Comparison of ENCODE assay signal across 1 cellular context in the genomic region with DNA sequence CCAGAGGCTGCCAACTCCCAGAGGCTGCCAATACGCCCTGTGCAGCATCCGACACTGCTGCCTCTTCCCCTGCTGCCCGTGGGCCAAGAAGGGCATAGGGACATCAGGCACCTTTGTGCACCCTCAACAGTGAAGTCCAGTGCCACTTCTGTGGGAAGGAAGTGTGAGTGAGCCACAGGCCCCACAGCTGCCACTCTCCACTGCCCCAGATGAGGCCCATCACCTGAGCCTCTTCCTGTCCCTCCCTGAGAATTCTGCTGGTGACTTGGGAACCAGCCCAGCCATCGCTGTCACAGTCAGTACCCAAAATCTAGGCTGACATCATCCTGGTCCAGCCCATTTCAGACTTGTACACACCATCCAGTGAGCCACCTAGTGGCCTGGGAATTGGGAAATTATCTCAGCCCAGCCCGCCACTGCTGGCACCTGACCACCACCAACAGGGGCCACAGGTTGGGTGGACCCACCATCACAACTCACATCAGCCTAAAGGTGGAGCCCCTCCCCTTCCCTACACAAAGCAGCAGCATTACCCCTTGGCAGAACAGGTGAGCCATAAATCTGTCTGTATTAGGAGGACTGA.
TF ChIP-seq lines count a peak whose summit lies in the region.

No MANE protein-coding gene starts in this region.

TF ChIP-seq in WTC11, 78 proteins besides CTCF, POLR2A, EP300 and RAD21 (continued from another document):
- TF ChIP-seq, protein P1, sequence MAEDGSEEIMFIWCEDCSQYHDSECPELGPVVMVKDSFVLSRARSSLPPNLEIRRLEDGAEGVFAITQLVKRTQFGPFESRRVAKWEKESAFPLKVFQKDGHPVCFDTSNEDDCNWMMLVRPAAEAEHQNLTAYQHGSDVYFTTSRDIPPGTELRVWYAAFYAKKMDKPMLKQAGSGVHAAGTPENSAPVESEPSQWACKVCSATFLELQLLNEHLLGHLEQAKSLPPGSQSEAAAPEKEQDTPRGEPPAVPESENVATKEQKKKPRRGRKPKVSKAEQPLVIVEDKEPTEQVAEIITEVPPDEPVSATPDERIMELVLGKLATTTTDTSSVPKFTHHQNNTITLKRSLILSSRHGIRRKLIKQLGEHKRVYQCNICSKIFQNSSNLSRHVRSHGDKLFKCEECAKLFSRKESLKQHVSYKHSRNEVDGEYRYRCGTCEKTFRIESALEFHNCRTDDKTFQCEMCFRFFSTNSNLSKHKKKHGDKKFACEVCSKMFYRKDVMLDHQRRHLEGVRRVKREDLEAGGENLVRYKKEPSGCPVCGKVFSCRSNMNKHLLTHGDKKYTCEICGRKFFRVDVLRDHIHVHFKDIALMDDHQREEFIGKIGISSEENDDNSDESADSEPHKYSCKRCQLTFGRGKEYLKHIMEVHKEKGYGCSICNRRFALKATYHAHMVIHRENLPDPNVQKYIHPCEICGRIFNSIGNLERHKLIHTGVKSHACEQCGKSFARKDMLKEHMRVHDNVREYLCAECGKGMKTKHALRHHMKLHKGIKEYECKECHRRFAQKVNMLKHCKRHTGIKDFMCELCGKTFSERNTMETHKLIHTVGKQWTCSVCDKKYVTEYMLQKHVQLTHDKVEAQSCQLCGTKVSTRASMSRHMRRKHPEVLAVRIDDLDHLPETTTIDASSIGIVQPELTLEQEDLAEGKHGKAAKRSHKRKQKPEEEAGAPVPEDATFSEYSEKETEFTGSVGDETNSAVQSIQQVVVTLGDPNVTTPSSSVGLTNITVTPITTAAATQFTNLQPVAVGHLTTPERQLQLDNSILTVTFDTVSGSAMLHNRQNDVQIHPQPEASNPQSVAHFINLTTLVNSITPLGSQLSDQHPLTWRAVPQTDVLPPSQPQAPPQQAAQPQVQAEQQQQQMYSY (CRISPR knock-in tag; IDR thresholded peaks at IDR 0.05) = no peak
- TF ChIP-seq MAX (CRISPR knock-in tag; IDR thresholded peaks at IDR 0.05) (no peak), ZBTB21 (CRISPR knock-in tag; IDR thresholded peaks at IDR 0.05; ENCODE audit: borderline replicate concordance) (no peak), IRF2 (CRISPR knock-in tag; IDR thresholded peaks at IDR 0.05; ENCODE audit: borderline replicate concordance, low read depth) (no peak), SMAD3 (CRISPR knock-in tag; IDR thresholded peaks at IDR 0.05; ENCODE audit: borderline replicate concordance) (no peak)
TF ChIP-seq in WTC11: peak in this region for 0.
